19 cellular contexts compared by ENCODE assay signal in genomic region chr12:4584281-4584680, GRCh38. TPM values are rescaled to one million over a fixed set of nuclear protein-coding genes. Genes with fewer than 3 reads are reported as not detected.
"Had no signal": no experiment of that assay in that cellular context is flagged by ENCODE, and none has a peak within 500 bp of the region (broad histone marks: within the 10 kb centered on the region; RNA-seq: fewer than 3 reads in every experiment).

No MANE protein-coding gene starts in this region.

- H2AFZ ChIP-seq: parathyroid adenoma had no signal

- H3K27me3 ChIP-seq: ascending aorta, colonic mucosa, left lung, transverse colon, vagina had no signal

- FAIRE-seq: frontal cortex had no signal

- H3K4me2 ChIP-seq: smooth muscle cell had no signal

- DNase-seq: activated CD4-positive, alpha-beta T cell treated with anti-CD3 and anti-CD28 coated beads, Interleukin-2, amount 10 ng/mL, durations not matched to agents 7 days and 5 days; activated CD8-positive, alpha-beta T cell treated with anti-CD3 and anti-CD28 coated beads, Interleukin-2, amount 10 ng/mL, durations not matched to agents 7 days and 5 days; activated effector memory CD4-positive, alpha-beta T cell treated with anti-CD3 and anti-CD28 coated beads, Interleukin-2, amount 50 U/mL, for 16 hours; activated naive CD4-positive, alpha-beta T cell treated with anti-CD3 and anti-CD28 coated beads, Interleukin-2, amount 50 U/mL, for 16 hours; activated T-cell treated with anti-CD3 and anti-CD28 coated beads, Interleukin-2, amount 50 U/mL, for 4 hours; colonic mucosa; erythroblast; head of caudate nucleus; left lung; midbrain; stimulated activated CD4-positive, alpha-beta T cell treated with anti-CD3 and anti-CD28 coated beads, Interleukin-4, amount 100 ng/mL, for 1 hour; stimulated activated naive CD8-positive, alpha-beta T cell treated with anti-CD3 and anti-CD28 coated beads, Interleukin-15, amount 100 ng/mL, for 72 hours; transverse colon had no signal

- H3K9me3 ChIP-seq: ascending aorta, colonic mucosa, left lung, suprapubic skin, transverse colon, vagina had no signal

- H3K79me2 ChIP-seq: parathyroid adenoma had no signal

- H3K4me1 ChIP-seq: ascending aorta, parathyroid adenoma, suprapubic skin, transverse colon, vagina had no signal

- H3K4me3 ChIP-seq: ascending aorta, colonic mucosa, left lung, smooth muscle cell, suprapubic skin, transverse colon, vagina had no signal

- H3K27ac ChIP-seq: ascending aorta, colonic mucosa, left lung, parathyroid adenoma, suprapubic skin, transverse colon, vagina had no signal

- H3K36me3 ChIP-seq: ascending aorta, colonic mucosa, left lung, suprapubic skin, transverse colon, vagina had no signal

RNA-seq across cellular contexts. Expression of gene RAD51AP1, which starts 45.6 kb away (rescaled TPM):
- total RNA-seq: ascending aorta had no signal
